ENCODE assay signal across 9 cellular contexts in the genomic region with DNA sequence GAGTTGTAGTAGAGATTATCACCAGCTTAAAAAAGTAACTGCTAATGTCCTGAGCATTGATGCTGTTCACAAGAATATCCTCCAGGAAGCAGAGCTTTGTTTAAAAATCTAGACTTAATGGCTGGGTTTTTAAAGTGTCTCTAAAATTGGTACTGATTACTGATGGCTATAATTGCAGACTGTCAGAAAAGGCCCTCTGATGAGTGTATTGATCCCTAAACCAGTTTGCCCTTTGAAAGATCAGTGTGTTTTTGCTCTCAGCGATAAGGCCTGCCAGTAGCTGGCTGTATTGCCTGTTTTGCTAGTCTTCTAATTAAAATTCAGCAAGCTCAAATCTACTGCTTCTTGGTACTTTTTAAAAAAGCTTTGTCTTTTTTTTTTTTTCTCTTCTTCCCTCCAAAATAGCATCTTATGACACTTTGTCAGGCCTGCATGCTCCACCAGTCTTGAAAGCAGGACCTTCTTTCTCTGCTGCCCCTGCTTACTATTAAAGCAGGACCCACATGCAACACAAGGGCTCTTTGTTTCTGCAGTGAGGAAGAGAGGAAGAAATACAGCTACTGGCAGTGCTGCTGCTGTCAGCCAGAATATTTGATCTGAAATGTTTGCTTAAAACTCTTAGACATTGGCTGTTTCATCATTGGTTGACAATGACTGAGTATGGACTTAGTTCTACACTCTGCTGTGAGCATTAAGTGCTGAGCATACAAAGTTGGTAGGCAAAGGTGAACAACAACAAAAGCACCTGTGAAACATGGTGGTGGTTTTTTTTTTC. TPM values are rescaled to one million over a fixed set of nuclear protein-coding genes. Genes with fewer than 3 reads are reported as not detected.
DNase-seq lines count a peak whose midpoint lies in the region; ATAC-seq, FAIRE-seq and TF ChIP-seq lines count a peak whose summit lies in the region.
"Had no signal": no experiment of that assay in that cellular context is flagged by ENCODE, and none has a peak within 500 bp of the region (broad histone marks: within the 10 kb centered on the region; RNA-seq: fewer than 3 reads in every experiment).

No MANE protein-coding gene starts in this region.

- no peaks in the 10 kb centered on the region for H3K9me3 Mint-ChIP-seq in activated T-helper 1 cell treated with anti-CD3 and anti-CD28 coated beads, Interleukin-12 subunit alpha, Interleukin-12 subunit beta, Interleukin-2, Interleukin-4 antibody, amounts not matched to agents 30 ng/mL and 10 ng/mL and 1 ng/mL, durations not matched to agents 14 hours and 24 hours and 36 hours
- no peaks in the 10 kb centered on the region for H3K9me3 Mint-ChIP-seq in natural killer cell

- peaks cover 32% of the 10 kb centered on the region for H3K79me2 ChIP-seq in DND-41 (ENCODE audit: insufficient read depth, low read length)

- no peak for DNase-seq in DND-41
- DNase-seq in NCI-H146 (lab: John Stamatoyannopoulos, UW): peak; percentile 86
- no peak for DNase-seq in activated T-helper 1 cell treated with anti-CD3 and anti-CD28 coated beads, Interleukin-12 subunit alpha, Interleukin-12 subunit beta, Interleukin-2, Interleukin-4 antibody, amounts not matched to agents 30 ng/mL and 10 ng/mL and 1 ng/mL, durations not matched to agents 14 hours and 24 hours and 36 hours (ENCODE audit: low spot score)
- DNase-seq in natural killer cell: no peak
- DNase-seq in LoVo (ENCODE audit: low spot score): no peak
- no peak for DNase-seq in stimulated activated CD4-positive, alpha-beta T cell treated with anti-CD3 and anti-CD28 coated beads, Interleukin-1b, Interleukin-23, amount 100 ng/mL, for 48 hours
- DNase-seq in activated effector memory CD4-positive, alpha-beta T cell treated with Interleukin-2 at 50 U/mL for 16 hours: no peak
- DNase-seq in GM12891 (ENCODE audit: insufficient read length, low spot score): no peak
- DNase-seq: mucosa of descending colon had no signal

- peak overlapping the region; percentile 97 for H3K4me2 ChIP-seq in DND-41 (ENCODE audit: insufficient read depth, low read length)

- no peak for FAIRE-seq in GM12891 (lab: Jason Lieb, UNC)

- no peak overlapping the region for H3K27ac ChIP-seq in DND-41 (ENCODE audit: low read length)

- H3K9ac ChIP-seq in DND-41 (ENCODE audit: low read depth, low read length): no peak overlapping the region

- no peaks in the 10 kb centered on the region for H3K27me3 ChIP-seq in DND-41 (ENCODE audit: insufficient read depth, low read length, poor library complexity)

- TF ChIP-seq POLR2A in GM12891 (IDR thresholded peaks at IDR 0.05; ENCODE audit: low read depth, low read length): no peak

- intact Hi-C loops in activated T-helper 1 cell treated with anti-CD3 and anti-CD28 coated beads, Interleukin-12 subunit alpha, Interleukin-12 subunit beta, Interleukin-2, Interleukin-4 antibody, amounts not matched to agents 30 ng/mL and 10 ng/mL and 1 ng/mL, durations not matched to agents 14 hours and 24 hours and 36 hours (cut with micrococcal nuclease): loop anchor here (2.0 to 10.0 kb wide), 6 partner anchors 57 to 1509 kb away; a partner anchor contains a TSS
- intact Hi-C loops in natural killer cell (cut with micrococcal nuclease): loop anchor here (2.0 kb wide), 1 partner anchor 217 kb away; a partner anchor contains a TSS

- no peaks in the 10 kb centered on the region for H3K36me3 ChIP-seq in DND-41 (ENCODE audit: insufficient read depth, low read length)

- peaks cover 51% of the 10 kb centered on the region for H3K4me1 Mint-ChIP-seq in activated T-helper 1 cell treated with anti-CD3 and anti-CD28 coated beads, Interleukin-12 subunit alpha, Interleukin-12 subunit beta, Interleukin-2, Interleukin-4 antibody, amounts not matched to agents 30 ng/mL and 10 ng/mL and 1 ng/mL, durations not matched to agents 14 hours and 24 hours and 36 hours (ENCODE audit: low read depth)
- peaks cover 49 to 60% of the 10 kb centered on the region in 2 donors for H3K4me1 Mint-ChIP-seq in natural killer cell

- H3K27ac Mint-ChIP-seq in activated T-helper 1 cell treated with anti-CD3 and anti-CD28 coated beads, Interleukin-12 subunit alpha, Interleukin-12 subunit beta, Interleukin-2, Interleukin-4 antibody, amounts not matched to agents 30 ng/mL and 10 ng/mL and 1 ng/mL, durations not matched to agents 14 hours and 24 hours and 36 hours: peak overlapping the region; percentile 98
- H3K27ac Mint-ChIP-seq in natural killer cell: peak overlapping the region; percentile 41 to 99

- peaks cover 5% of the 10 kb centered on the region for H3K27me3 Mint-ChIP-seq in activated T-helper 1 cell treated with anti-CD3 and anti-CD28 coated beads, Interleukin-12 subunit alpha, Interleukin-12 subunit beta, Interleukin-2, Interleukin-4 antibody, amounts not matched to agents 30 ng/mL and 10 ng/mL and 1 ng/mL, durations not matched to agents 14 hours and 24 hours and 36 hours (ENCODE audit: insufficient read depth)
- peaks cover 6 to 12% of the 10 kb centered on the region in 2 donors for H3K27me3 Mint-ChIP-seq in natural killer cell (ENCODE audit: low read depth in 2 of 2)

- H3K36me3 Mint-ChIP-seq in activated T-helper 1 cell treated with anti-CD3 and anti-CD28 coated beads, Interleukin-12 subunit alpha, Interleukin-12 subunit beta, Interleukin-2, Interleukin-4 antibody, amounts not matched to agents 30 ng/mL and 10 ng/mL and 1 ng/mL, durations not matched to agents 14 hours and 24 hours and 36 hours (ENCODE audit: low read depth): peaks cover 3% of the 10 kb centered on the region
- H3K36me3 Mint-ChIP-seq in natural killer cell: no peaks in the 10 kb centered on the region

- H3K9me3 ChIP-seq in DND-41 (ENCODE audit: insufficient read depth, low read length, severe bottlenecking): no peaks in the 10 kb centered on the region
- H3K9me3 ChIP-seq: mucosa of descending colon had no signal

- peak overlapping the region; percentile 94 for H3K4me3 Mint-ChIP-seq in activated T-helper 1 cell treated with anti-CD3 and anti-CD28 coated beads, Interleukin-12 subunit alpha, Interleukin-12 subunit beta, Interleukin-2, Interleukin-4 antibody, amounts not matched to agents 30 ng/mL and 10 ng/mL and 1 ng/mL, durations not matched to agents 14 hours and 24 hours and 36 hours
- H3K4me3 Mint-ChIP-seq in natural killer cell: peak overlapping the region; percentile 91

- ATAC-seq in DND-41 (ENCODE audit: insufficient read depth, low read depth) (no peak), natural killer cell (no peak)
- ATAC-seq: mucosa of descending colon had no signal

- H4K20me1 ChIP-seq in DND-41 (ENCODE audit: insufficient read depth, low read length): peaks cover 29% of the 10 kb centered on the region; the same call in 1 of the 2 replicates

- peaks cover 24% of the 10 kb centered on the region for H3K4me1 ChIP-seq in DND-41 (ENCODE audit: insufficient read depth, low read length)

- TF ChIP-seq CTCF in DND-41 (IDR thresholded peaks at IDR 0.05; ENCODE audit: borderline replicate concordance, extremely low read depth, low read length, poor library complexity, severe bottlenecking): no peak
- TF ChIP-seq CTCF in natural killer cell (IDR thresholded peaks at IDR 0.05): no peak

- no peak overlapping the region for H2AFZ ChIP-seq in DND-41 (ENCODE audit: low read depth, low read length)

- peak overlapping the region in 1 of 2 experiments; percentile 68; a peak in 1 of 4 replicates for H3K4me3 ChIP-seq in DND-41 (ENCODE audit: low read depth in 1 of 2, low read length in 2 of 2)
- H3K4me3 ChIP-seq: mucosa of descending colon had no signal

TF ChIP-seq in GM12891, 5 proteins besides CTCF, POLR2A, EP300 and RAD21:
- TF ChIP-seq POU2F2 (IDR thresholded peaks at IDR 0.05; ENCODE audit: low read depth, low read length): no peak
- no peak for TF ChIP-seq POLR2AphosphoS5 (IDR thresholded peaks at IDR 0.05; ENCODE audit: low read depth, low read length)
- no peak for TF ChIP-seq SPI1 (IDR thresholded peaks at IDR 0.05; ENCODE audit: low read depth, low read length)
- no peak for TF ChIP-seq TAF1 (IDR thresholded peaks at IDR 0.05; ENCODE audit: low read depth, low read length)
- no peak for TF ChIP-seq PAX5 (IDR thresholded peaks at IDR 0.05; ENCODE audit: insufficient read depth, low read length, severe bottlenecking)

RNA-seq across cellular contexts. Expression of a gene that starts 1.8 kb away (rescaled TPM):
- total RNA-seq in activated T-helper 1 cell treated with anti-CD3 and anti-CD28 coated beads, Interleukin-12 subunit alpha, Interleukin-12 subunit beta, Interleukin-2, Interleukin-4 antibody, amounts not matched to agents 30 ng/mL and 10 ng/mL and 1 ng/mL, durations not matched to agents 14 hours and 24 hours and 36 hours: 147 and 148 TPM in 2 replicates
- 10 to 100 TPM; 50.9 to 76.4 (median 54.8) TPM for total RNA-seq in natural killer cell
- 98.1 TPM for polyA plus RNA-seq in GM12891 (2012; ENCODE audit: low read depth, missing spikeins)
